8 cellular contexts compared by ENCODE assay signal in genomic region chr2:178450574-178451429, GRCh38. TPM values are rescaled to one million over a fixed set of nuclear protein-coding genes. Genes with fewer than 3 reads are reported as not detected.
A peak's percentile ranks its signal among the peaks of the same experiment; 100 is the strongest.
DNase-seq lines count a peak whose midpoint lies in the region; ATAC-seq and TF ChIP-seq lines count a peak whose summit lies in the region.

A gene with protein sequence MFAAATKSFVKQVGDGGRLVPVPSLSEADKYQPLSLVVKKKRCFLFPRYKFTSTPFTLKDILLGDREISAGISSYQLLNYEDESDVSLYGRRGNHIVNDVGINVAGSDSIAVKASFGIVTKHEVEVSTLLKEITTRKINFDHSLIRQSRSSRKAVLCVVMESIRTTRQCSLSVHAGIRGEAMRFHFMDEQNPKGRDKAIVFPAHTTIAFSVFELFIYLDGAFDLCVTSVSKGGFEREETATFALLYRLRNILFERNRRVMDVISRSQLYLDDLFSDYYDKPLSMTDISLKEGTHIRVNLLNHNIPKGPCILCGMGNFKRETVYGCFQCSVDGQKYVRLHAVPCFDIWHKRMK (plus strand): TSS chr2:178451378. CDS start chr2:178453410, 2,032 bp downstream.
PRKRA (minus strand) TSS chr2:178451175; CDS start chr2:178451030, 145 bp downstream.

- H3K36me3 ChIP-seq in PC-3 (ENCODE audit: low read depth, low read length) (peaks cover 10% of the 10 kb centered on the region; the same call in 1 of the 2 replicates), mucosa of stomach (ENCODE audit: control insufficient read depth, insufficient read depth, low read length) (peaks cover 3% of the 10 kb centered on the region)

- peak within 1 kb of the TSS; percentile 97 for H3K9ac ChIP-seq in PC-3 (ENCODE audit: low read length)
- peak within 1 kb of the TSS; percentile 89 for H3K9ac ChIP-seq in mucosa of stomach (ENCODE audit: low read length)

- peak within 1 kb of the TSS; percentile 84 for H3K4me2 ChIP-seq in PC-3 (ENCODE audit: low read length)

- H3F3A ChIP-seq in PC-3 (ENCODE audit: low read length, unreplicated experiment) = no peaks in the 10 kb centered on the region

- H3K9me3 Mint-ChIP-seq in activated T-cell treated with anti-CD3 and anti-CD28 coated beads, Interleukin-2, amount 50 U/mL, for 24 hours = no peaks in the 10 kb centered on the region

- H3K27me3 Mint-ChIP-seq in activated T-cell treated with anti-CD3 and anti-CD28 coated beads, Interleukin-2, amount 50 U/mL, for 24 hours = no peaks in the 10 kb centered on the region

- no peaks in the 10 kb centered on the region for H3K27me3 ChIP-seq in PC-3 (ENCODE audit: low read length)
- no peaks in the 10 kb centered on the region for H3K27me3 ChIP-seq in mucosa of stomach (ENCODE audit: control insufficient read depth, insufficient read depth, low read length)

- peak within 1 kb of the TSS; percentile 88 for H3K4me3 Mint-ChIP-seq in activated T-cell treated with anti-CD3 and anti-CD28 coated beads, Interleukin-2, amount 50 U/mL, for 24 hours

- H3K4me1 ChIP-seq in PC-3 (ENCODE audit: insufficient read depth, low read length) = peaks cover 19% of the 10 kb centered on the region
- H3K4me1 ChIP-seq in mucosa of stomach (ENCODE audit: control insufficient read depth, insufficient read depth, low read length) = peaks cover 12% of the 10 kb centered on the region

- peak; percentile 83 for ATAC-seq in GM21717 (IDR thresholded peaks at IDR 0.05; ENCODE audit: unreplicated experiment)
- peak; percentile 94 for ATAC-seq in PC-3

- peaks cover 32% of the 10 kb centered on the region for H3K79me2 ChIP-seq in PC-3 (ENCODE audit: low read length)

- H3K27ac Mint-ChIP-seq in activated T-cell treated with anti-CD3 and anti-CD28 coated beads, Interleukin-2, amount 50 U/mL, for 24 hours = peak within 1 kb of the TSS; percentile 98

- no peaks in the 10 kb centered on the region for H3K9me3 ChIP-seq in PC-3 (ENCODE audit: low read length)
- H3K9me3 ChIP-seq in mucosa of stomach (ENCODE audit: control insufficient read depth, low read length) = no peaks in the 10 kb centered on the region

- H3K4me3 ChIP-seq in Jurkat, Clone E6-1 (ENCODE audit: low read length) = peak within 1 kb of the TSS; percentile 92
- H3K4me3 ChIP-seq in PC-3 (ENCODE audit: low read length) (peak within 1 kb of the TSS; percentile 93), mucosa of stomach (ENCODE audit: low read length) (peak within 1 kb of the TSS; percentile 74)

- intact Hi-C loops in PC-3 (cut with micrococcal nuclease) = loop anchor here (1.0 kb wide), 1 partner anchor 27 kb away; the partner anchor contains the start of gene FKBP7

- BruUV-seq in PC-3 (replicated peaks; lab: Mats Ljungman, UMichigan) = no TSS peak

- POLR2A ChIA-PET in PC-3 (lab: Charles Lee; ENCODE audit: unreplicated experiment) = interaction anchor here (0.5 to 1.0 kb wide), 7 partner anchors 12 to 305 kb away, joined by 3 to 7 read pairs (median 4); no protein-coding TSS in a partner anchor

- H3K36me3 Mint-ChIP-seq in activated T-cell treated with anti-CD3 and anti-CD28 coated beads, Interleukin-2, amount 50 U/mL, for 24 hours (ENCODE audit: low read depth) = peaks cover 49% of the 10 kb centered on the region

- peak; percentile 99 for DNase-seq in DMS53 (lab: John Stamatoyannopoulos, UW)
- peak; percentile 92 for DNase-seq in Jurkat, Clone E6-1 (ENCODE audit: low read depth, low spot score)
- DNase-seq in PC-3 = peak; percentile 97
- peak; percentile 99 for DNase-seq in activated T-cell treated with anti-CD3 and anti-CD28 coated beads, Interleukin-2, amount 50 U/mL, for 24 hours
- peak; percentile 96 to 98 for DNase-seq in erythroblast (lab: John Stamatoyannopoulos, UW)
- DNase-seq in stimulated activated CD8-positive, alpha-beta memory T cell treated with anti-CD3 and anti-CD28 coated beads, Interleukin-4, amount 100 ng/mL, for 48 hours = peak; percentile 98

- CTCF ChIA-PET in PC-3 (lab: Charles Lee) = interaction anchor here (1.1 kb wide), 1 partner anchor 37 kb away, joined by 3 read pairs; no protein-coding TSS in a partner anchor

- no peaks in the 10 kb centered on the region for H3K9me2 ChIP-seq in PC-3 (replicated peaks; ENCODE audit: low read length)

- peak within 1 kb of the TSS; percentile 85 for H3K27ac ChIP-seq in PC-3 (ENCODE audit: low read length)

- TF ChIP-seq CTCF in PC-3 (conservative IDR thresholded peaks at IDR 0.05; ENCODE audit: low read depth, low read length) = no peak

- peak within 1 kb of the TSS; percentile 94 for H2AFZ ChIP-seq in PC-3 (ENCODE audit: low read length)

- H4K20me1 ChIP-seq in PC-3 (ENCODE audit: low read length) = peaks cover 16% of the 10 kb centered on the region; the same call in 1 of the 2 replicates

- H3K4me1 Mint-ChIP-seq in activated T-cell treated with anti-CD3 and anti-CD28 coated beads, Interleukin-2, amount 50 U/mL, for 24 hours (ENCODE audit: low read depth) = peaks cover 34% of the 10 kb centered on the region

- TF ChIP-seq POLR2A in erythroblast (IDR thresholded peaks at IDR 0.05; ENCODE audit: low read length) = peak; percentile 92

RNA-seq across cellular contexts. Expression of the first gene that starts in this region (rescaled TPM):
- polyA plus RNA-seq in Jurkat, Clone E6-1 (2012; ENCODE audit: insufficient read depth, insufficient read length) = 2.0 TPM
- 0.87 and 1.6 TPM in 2 replicates for total RNA-seq in PC-3 (2014; rRNA removed)

RNA-seq across cellular contexts. Expression of gene PRKRA, which starts in this region (rescaled TPM):
- polyA plus RNA-seq in Jurkat, Clone E6-1 (2012; ENCODE audit: insufficient read depth, insufficient read length) = 68.7 TPM
- 78.2 and 87.6 TPM in 2 replicates for total RNA-seq in PC-3 (2014; rRNA removed)

Comparison
In these comparisons a context has a peak if more than half of its experiments do, and no peak if none do; other contexts are left out.
1. Peak in every context shown above with its lines: DNase-seq, ATAC-seq, H3K4me3 ChIP-seq and H3K27ac ChIP-seq.